19 cellular contexts compared by ENCODE assay signal in genomic region chr9:81861644-81862043, GRCh38.
DNase-seq lines count a peak whose midpoint lies in the region; ATAC-seq, FAIRE-seq and TF ChIP-seq lines count a peak whose summit lies in the region.
"Had no signal": no experiment of that assay in that cellular context is flagged by ENCODE, and none has a peak within 500 bp of the region (broad histone marks: within the 10 kb centered on the region; RNA-seq: fewer than 3 reads in every experiment).

No MANE protein-coding gene starts in this region.

- DNase-seq in A549 (ENCODE audit: low read depth in 1 of 2, low spot score in 1 of 2) = peak in 1 of 2 experiments; percentile 38
- DNase-seq in HFFc6 = peak; percentile 80
- peak; percentile 62 for DNase-seq in amniotic epithelial cell (ENCODE audit: low read depth)
- peak; percentile 20 to 68 for DNase-seq in foreskin fibroblast
- no peak for DNase-seq in NCI-H1092 treated with DMSO at 0.1 percent for 48 hours (lab: John Stamatoyannopoulos, UW)
- DNase-seq in GM12892 (ENCODE audit: insufficient read length) = no peak
- no peak for DNase-seq in globus pallidus (ENCODE audit: low spot score)
- no peak for DNase-seq in activated CD4-positive, alpha-beta T cell treated with anti-CD3 and anti-CD28 coated beads for 48 hours
- DNase-seq: activated CD4-positive, alpha-beta T cell treated with anti-CD3 and anti-CD28 coated beads for 1 hour; activated CD8-positive, alpha-beta memory T cell treated with anti-CD3 and anti-CD28 coated beads, Interleukin-2, amount 50 U/mL, for 48 hours; Caco-2; cerebellar nuclear complex; endodermal cell; heart left ventricle; NCI-H2107; NCI-H774; stimulated activated CD4-positive, alpha-beta T cell treated with anti-CD3 and anti-CD28 coated beads, Interleukin-12 subunit alpha, Interleukin-12 subunit beta, amount 100 ng/mL, for 4 hours had no signal

- TF ChIP-seq CTCF in A549 (IDR thresholded peaks at IDR 0.05) (no peak), HFFc6 (IDR thresholded peaks at IDR 0.05) (no peak), foreskin fibroblast (IDR thresholded peaks at IDR 0.05; ENCODE audit: low read depth, low read length) (no peak)

- CTCF ChIA-PET in A549 (lab: Yijun Ruan, JAX) = no interaction called here

- H3K4me2 ChIP-seq in A549 = peak overlapping the region; percentile 41; the same call in 2 of the 3 replicates

- TF ChIP-seq POLR2A in A549 (IDR thresholded peaks at IDR 0.05; ENCODE audit: low read length) = no peak
- TF ChIP-seq POLR2A in GM12892 (IDR thresholded peaks at IDR 0.05; ENCODE audit: low read depth, low read length) = no peak

- H3K27ac Mint-ChIP-seq in HFFc6 = no peak overlapping the region
- H3K27ac Mint-ChIP-seq: activated naive CD4-positive, alpha-beta T cell treated with anti-CD3 and anti-CD28 coated beads, Interleukin-2, amount 50 U/mL, for 72 hours; endodermal cell had no signal

- H3K4me3 ChIP-seq in A549 (no peak overlapping the region), foreskin fibroblast (ENCODE audit: low read depth in 1 of 2, low read length in 2 of 2) (no peak overlapping the region)
- H3K4me3 ChIP-seq: heart left ventricle had no signal

- ATAC-seq in A549 = peak; percentile 63 to 74
- ATAC-seq: activated naive CD4-positive, alpha-beta T cell treated with anti-CD3 and anti-CD28 coated beads, Interleukin-2, amount 50 U/mL, for 72 hours; heart left ventricle had no signal

- no peaks in the 10 kb centered on the region for H3K36me3 Mint-ChIP-seq in HFFc6 (ENCODE audit: low read depth)
- H3K36me3 Mint-ChIP-seq: activated naive CD4-positive, alpha-beta T cell treated with anti-CD3 and anti-CD28 coated beads, Interleukin-2, amount 50 U/mL, for 72 hours had no signal

- H3K9me3 Mint-ChIP-seq in HFFc6 = no peaks in the 10 kb centered on the region
- H3K9me3 Mint-ChIP-seq: endodermal cell had no signal

- peak overlapping the region in 1 of 2 experiments; percentile 18; a peak in 1 of 6 replicates for H3K27ac ChIP-seq in A549
- H3K27ac ChIP-seq: heart left ventricle had no signal

- H3K4me1 ChIP-seq in A549 = peaks cover 6% of the 10 kb centered on the region
- H3K4me1 ChIP-seq: Caco-2, heart left ventricle had no signal

- no peaks in the 10 kb centered on the region; the same call in 1 of the 2 replicates for H3K27me3 Mint-ChIP-seq in HFFc6 (ENCODE audit: insufficient read depth)

- TF ChIP-seq EP300 in A549 (IDR thresholded peaks at IDR 0.05) = no peak

- H3K4me3 Mint-ChIP-seq in HFFc6 = no peak overlapping the region
- H3K4me3 Mint-ChIP-seq: endodermal cell had no signal

- POLR2A ChIA-PET in A549 (lab: Yijun Ruan, JAX) = interaction anchor here (0.6 kb wide), 1 partner anchor 54 kb away, joined by 3 read pairs; no protein-coding TSS in a partner anchor

- FAIRE-seq in A549 (lab: Jason Lieb, UNC) = no peak
- FAIRE-seq in GM12892 (lab: Jason Lieb, UNC) = no peak
- FAIRE-seq: A204.1 had no signal

- peaks cover 12% of the 10 kb centered on the region for H3K4me1 Mint-ChIP-seq in HFFc6 (ENCODE audit: low read depth)
- H3K4me1 Mint-ChIP-seq: endodermal cell had no signal

- TF ChIP-seq RAD21 in A549 (conservative IDR thresholded peaks at IDR 0.05 in 1 of 2, IDR thresholded peaks at IDR 0.05 in 1 of 2) = no peak

- 6% methylated on average over 1 of the region's 1 CpG for WGBS in A549 (ENCODE audit: missing lambda C conversion rate)

- no peaks in the 10 kb centered on the region for H3K9me3 ChIP-seq in A549
- H3K9me3 ChIP-seq: Caco-2, heart left ventricle had no signal

TF ChIP-seq in A549, 52 proteins besides CTCF, POLR2A, EP300 and RAD21:
- TF ChIP-seq KDM1A (IDR thresholded peaks at IDR 0.05; ENCODE audit: low read depth) (no peak), RARB (CRISPR knock-in tag; IDR thresholded peaks at IDR 0.05) (no peak), JUN (IDR thresholded peaks at IDR 0.05) (no peak), JUNB (IDR thresholded peaks at IDR 0.05) (0 out of 2 replicates have a peak, but pooled peaks have one; percentile 25), FOSL2 (IDR thresholded peaks at IDR 0.05) (peak; percentile 29; the same call in 1 of the 2 replicates), FOSL2 (CRISPR knock-in tag; IDR thresholded peaks at IDR 0.05) (peak; percentile 68)

Comparison
In these comparisons a context has a peak if more than half of its experiments do, and no peak if none do; other contexts are left out.
1. DNase-seq: peak in HFFc6 (single experiment), amniotic epithelial cell (single experiment) and foreskin fibroblast (2 of 2); none in NCI-H1092 treated with DMSO at 0.1 percent for 48 hours (single experiment), GM12892 (single experiment), globus pallidus (single experiment) and activated CD4-positive, alpha-beta T cell treated with anti-CD3 and anti-CD28 coated beads for 48 hours (single experiment).